ENCODE assay signal across 8 cellular contexts in the genomic region with DNA sequence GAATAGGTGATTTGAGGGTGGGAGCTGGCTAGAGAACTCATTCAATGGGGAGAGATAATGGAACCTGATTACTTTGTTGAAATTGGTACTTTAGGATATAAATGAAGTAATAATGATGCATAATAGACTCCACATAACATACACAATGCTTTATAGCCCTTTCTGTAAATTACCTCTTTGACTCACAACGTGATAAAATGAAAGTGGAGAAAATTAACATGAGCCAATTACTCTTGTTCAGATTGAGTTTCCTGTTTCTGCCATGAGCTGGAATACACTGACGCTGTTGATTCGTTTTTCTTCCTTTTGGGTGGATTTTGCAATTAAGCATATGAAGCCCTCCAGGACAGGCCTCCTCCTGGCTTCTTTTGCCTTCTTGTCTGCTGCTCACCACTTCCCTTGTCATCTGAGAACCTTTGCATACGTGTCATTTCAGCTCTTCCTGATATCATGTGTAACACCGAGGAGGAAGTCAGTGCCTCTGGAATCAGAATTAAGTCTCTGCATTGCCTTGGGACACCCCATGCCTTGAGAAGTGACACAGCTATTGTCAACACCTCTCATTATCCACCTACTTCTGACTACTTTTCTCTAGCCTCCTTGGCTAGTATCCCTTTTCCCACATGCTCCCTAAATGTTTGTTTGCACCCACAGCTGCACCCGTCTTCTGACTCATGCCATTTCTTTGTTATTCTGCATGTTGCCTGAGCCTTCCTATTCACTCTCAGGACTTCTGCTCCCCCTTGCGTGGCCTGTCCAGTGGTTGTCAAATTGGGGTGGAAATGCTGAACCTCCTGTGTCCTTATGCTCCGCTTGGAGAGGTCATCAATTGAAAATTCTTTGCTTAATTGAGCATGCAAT.
DNase-seq lines count a peak whose midpoint lies in the region; ATAC-seq, FAIRE-seq and TF ChIP-seq lines count a peak whose summit lies in the region.

No MANE protein-coding gene starts in this region.

- peak overlapping the region; percentile 37 for H3K4me3 ChIP-seq in MM.1S (ENCODE audit: low read length)
- H3K4me3 ChIP-seq in GM12878 = no peak overlapping the region
- H3K4me3 ChIP-seq in mesodermal cell (ENCODE audit: extremely low read depth, insufficient read depth, low read length, poor library complexity, severe bottlenecking) = no peak overlapping the region
- H3K4me3 ChIP-seq in tibial artery = no peak overlapping the region

- POLR2A ChIA-PET in GM12878 (lab: Charles Lee) = interaction anchor here (0.6 to 1.4 kb wide), 6 partner anchors 11 to 258 kb away, joined by 3 to 4 read pairs (median 3); no protein-coding TSS in a partner anchor

- in situ Hi-C loops in GM12878 (cut with MboI) = no loop called here

- H3K9me3 ChIP-seq in MM.1S (replicated peaks; ENCODE audit: insufficient read depth, low read length) (no peaks in the 10 kb centered on the region), GM12878 (replicated peaks; ENCODE audit: control insufficient read depth, insufficient read depth, low read length) (no peaks in the 10 kb centered on the region), mesodermal cell (ENCODE audit: control insufficient read depth, low read length) (no peaks in the 10 kb centered on the region), tibial artery (no peaks in the 10 kb centered on the region)

- CTCF ChIA-PET in GM12878 (lab: Yijun Ruan, JAX) = interaction anchor here (0.7 to 3.3 kb wide), 12 partner anchors 16 to 293 kb away, joined by 3 to 13 read pairs (median 4); a partner anchor contains a TSS

- no peak for TF ChIP-seq RAD21 in GM12878 (IDR thresholded peaks at IDR 0.05; ENCODE audit: insufficient read depth, low read depth, low read length)

- DNase-seq in Daoy (ENCODE audit: low read depth) = peak; percentile 61
- peak; percentile 14 for DNase-seq in MM.1S
- DNase-seq in GM12878 (ENCODE audit: low read depth, low spot score) = peak; percentile 28
- no peak for DNase-seq in HTR-8/SVneo (ENCODE audit: insufficient read length, low spot score)
- DNase-seq in tibial artery = no peak

- no peaks in the 10 kb centered on the region for H3K27me3 ChIP-seq in MM.1S (replicated peaks; ENCODE audit: insufficient read depth, low read length)
- no peaks in the 10 kb centered on the region for H3K27me3 ChIP-seq in GM12878 (replicated peaks in 1 of 2; ENCODE audit: control insufficient read depth in 2 of 2, insufficient read depth in 2 of 2, low read length in 1 of 2)
- no peaks in the 10 kb centered on the region for H3K27me3 ChIP-seq in tibial artery

- TF ChIP-seq POLR2A in GM12878 (IDR thresholded peaks at IDR 0.05; ENCODE audit: low read depth, low read length) = no peak

- H3K4me1 ChIP-seq in MM.1S (ENCODE audit: low read length) (peaks cover 35% of the 10 kb centered on the region), GM12878 (ENCODE audit: control insufficient read depth, insufficient read depth, low read length) (peaks cover 23% of the 10 kb centered on the region), mesodermal cell (ENCODE audit: control insufficient read depth, insufficient read depth, low read length, poor library complexity, severe bottlenecking) (peaks cover 38% of the 10 kb centered on the region), tibial artery (peaks cover 0 to 85% (median 42%) of the 10 kb centered on the region in 4 donors)

- RAD21 ChIA-PET in GM12878 (lab: Charles Lee; ENCODE audit: unreplicated experiment) = interaction anchor here (0.7 to 3.7 kb wide), 13 partner anchors 9 to 292 kb away, joined by 3 to 37 read pairs (median 6); no protein-coding TSS in a partner anchor

- peak overlapping the region; percentile 79 for H3K4me2 ChIP-seq in MM.1S (ENCODE audit: low read depth, low read length)
- H3K4me2 ChIP-seq in GM12878 (ENCODE audit: control insufficient read depth, insufficient read depth) = peak overlapping the region; percentile 56

- peak; percentile 88 for FAIRE-seq in GM12878 (lab: Jason Lieb, UNC)
- FAIRE-seq in HTR-8/SVneo (lab: Jason Lieb, UNC) = no peak

- SMC1A ChIA-PET in GM12878 (lab: Charles Lee; ENCODE audit: uncharacterized antibody, unreplicated experiment) = interaction anchor here (0.6 to 9.4 kb wide), 17 partner anchors 14 to 167 kb away, joined by 3 to 98 read pairs (median 4); no protein-coding TSS in a partner anchor

- peak overlapping the region; percentile 66 for H2AFZ ChIP-seq in MM.1S (ENCODE audit: low read length)
- H2AFZ ChIP-seq in GM12878 (ENCODE audit: control insufficient read depth, low read depth, low read length) = peak overlapping the region; percentile 43

- no peaks in the 10 kb centered on the region for H3F3A ChIP-seq in MM.1S (ENCODE audit: insufficient read depth, low read length)

- no peaks in the 10 kb centered on the region for H3K9me2 ChIP-seq in MM.1S (replicated peaks; ENCODE audit: insufficient read depth, low read length)

- BruUV-seq in GM12878 (replicated peaks; lab: Mats Ljungman, UMichigan) = no TSS peak

- H3K27ac ChIP-seq in MM.1S (ENCODE audit: low read length) (no peak overlapping the region; the same call in 1 of the 2 replicates), GM12878 (ENCODE audit: control insufficient read depth, insufficient read depth) (peak overlapping the region; percentile 38), mesodermal cell (ENCODE audit: low read depth, low read length, severe bottlenecking) (peak overlapping the region; percentile 50), tibial artery (no peak overlapping the region)

- H3K36me3 ChIP-seq in MM.1S (replicated peaks; ENCODE audit: insufficient read depth, low read length) (no peaks in the 10 kb centered on the region), GM12878 (ENCODE audit: control insufficient read depth in 2 of 2, insufficient read depth in 2 of 2, low read length in 1 of 2) (no peaks in the 10 kb centered on the region), mesodermal cell (ENCODE audit: control insufficient read depth, insufficient read depth, low read length) (no peaks in the 10 kb centered on the region), tibial artery (no peaks in the 10 kb centered on the region)

- H3K9ac ChIP-seq in MM.1S (ENCODE audit: low read length) = peak overlapping the region; percentile 21; the same call in 1 of the 2 replicates
- H3K9ac ChIP-seq in GM12878 (ENCODE audit: control insufficient read depth, insufficient read depth, low read length) = no peak overlapping the region

- no peak for TF ChIP-seq EP300 in GM12878 (IDR thresholded peaks at IDR 0.05; ENCODE audit: borderline replicate concordance in 1 of 2, control insufficient read depth in 1 of 2, low read depth in 2 of 2, low read length in 2 of 2)

- intact Hi-C loops in GM12878 (cut with micrococcal nuclease; ENCODE audit: unreplicated experiment) (loop anchor here (5.0 to 10.0 kb wide), 4 partner anchors 132 to 294 kb away; a partner anchor contains a TSS), tibial artery (cut with DNase I; ENCODE audit: low total_unique reads) (no loop called here)

- H4K20me1 ChIP-seq in MM.1S (ENCODE audit: insufficient read depth, low read length) (no peaks in the 10 kb centered on the region), GM12878 (ENCODE audit: control insufficient read depth, insufficient read depth) (no peaks in the 10 kb centered on the region)

- H3K79me2 ChIP-seq in MM.1S (ENCODE audit: low read length) = no peaks in the 10 kb centered on the region
- H3K79me2 ChIP-seq in GM12878 (ENCODE audit: control insufficient read depth, insufficient read depth, low read length) = peaks cover 2% of the 10 kb centered on the region

- ATAC-seq in GM12878 = peak; percentile 6; the same call in 2 of the 3 replicates
- ATAC-seq in GM21423 (IDR thresholded peaks at IDR 0.05; ENCODE audit: unreplicated experiment) = no peak
- ATAC-seq in HG03097 (IDR thresholded peaks at IDR 0.05; ENCODE audit: low FRiP score, unreplicated experiment) = no peak

- 24% methylated on average over 8 of the region's 8 CpGs for WGBS in GM12878 (ENCODE audit: insufficient coverage, insufficient replicate concordance, low lambda C conversion rate, missing lambda C conversion rate)
- 48 to 63% methylated on average over 5 to 6 of the region's 8 CpGs for WGBS in mesodermal cell (ENCODE audit: insufficient coverage in 2 of 2), 2 experiments

- TF ChIP-seq CTCF in MM.1S (IDR thresholded peaks at IDR 0.05; ENCODE audit: low read length) (no peak), GM12878 (IDR thresholded peaks at IDR 0.05 in 2 of 3, conservative IDR thresholded peaks at IDR 0.05 in 1 of 3; ENCODE audit: control insufficient read depth in 2 of 3, extremely low read depth in 1 of 3, insufficient read depth in 1 of 3, low read depth in 3 of 3, low read length in 3 of 3) (no peak), tibial artery (IDR thresholded peaks at IDR 0.05) (no peak)

TF ChIP-seq in GM12878, 131 proteins besides CTCF, POLR2A, EP300 and RAD21:
- TF ChIP-seq CHD2 (IDR thresholded peaks at IDR 0.05; ENCODE audit: borderline replicate concordance, low read depth, low read length) = no peak
- TF ChIP-seq NRF1 (conservative IDR thresholded peaks at IDR 0.05; ENCODE audit: low read depth, low read length) = no peak
- 0 out of 2 replicates have a peak, but pooled peaks have one; percentile 26 for TF ChIP-seq MTA2 (IDR thresholded peaks at IDR 0.05; ENCODE audit: low read depth)
- TF ChIP-seq IKZF2 (IDR thresholded peaks at IDR 0.05) = peak; percentile 59 to 64; a peak in 2 of 4 replicates
- TF ChIP-seq POU2F2 (IDR thresholded peaks at IDR 0.05; ENCODE audit: borderline replicate concordance, low read depth, low read length) = peak; percentile 55; the same call in 1 of the 3 replicates
- TF ChIP-seq ZSCAN29 (IDR thresholded peaks at IDR 0.05) = no peak
- 0 out of 2 replicates have a peak, but pooled peaks have one; percentile 29 for TF ChIP-seq RAD51 (IDR thresholded peaks at IDR 0.05)
- peak; percentile 62; the same call in 1 of the 2 replicates for TF ChIP-seq SPI1 (IDR thresholded peaks at IDR 0.05; ENCODE audit: borderline replicate concordance, insufficient read depth, low read depth, low read length)
- TF ChIP-seq IKZF1 (conservative IDR thresholded peaks at IDR 0.05) = peak; percentile 45; the same call in 1 of the 2 replicates

Comparison
In these comparisons a context has a peak if more than half of its experiments do, and no peak if none do; other contexts are left out.
1. DNase-seq: peak in Daoy (single experiment), MM.1S (single experiment) and GM12878 (single experiment); none in HTR-8/SVneo (single experiment) and tibial artery (0 of 2).
2. H3K27ac ChIP-seq: peak in GM12878 (single experiment) and mesodermal cell (single experiment); none in MM.1S (single experiment) and tibial artery (0 of 2).